11 cellular contexts compared by ENCODE assay signal in genomic region chr3:182364723-182365650, GRCh38.
A peak's percentile ranks its signal among the peaks of the same experiment; 100 is the strongest.
DNase-seq lines count a peak whose midpoint lies in the region; ATAC-seq and TF ChIP-seq lines count a peak whose summit lies in the region.
"Had no signal": no experiment of that assay in that cellular context is flagged by ENCODE, and none has a peak within 500 bp of the region (broad histone marks: within the 10 kb centered on the region; RNA-seq: fewer than 3 reads in every experiment).

No MANE protein-coding gene starts in this region.

- no peak for TF ChIP-seq EP300 in sigmoid colon (IDR thresholded peaks at IDR 0.05)

- H3K27ac ChIP-seq in PC-3 (ENCODE audit: low read length) = no peak overlapping the region
- H3K27ac ChIP-seq in esophagus squamous epithelium = peak overlapping the region; percentile 49 to 70 (median 57)
- H3K27ac ChIP-seq in sigmoid colon = peak overlapping the region in 2 of 4 donors; percentile 7 to 45
- no peak overlapping the region for H3K27ac ChIP-seq in left ventricle myocardium inferior (replicated peaks)

- ATAC-seq in PC-3 (peak; percentile 89), HG03025 (IDR thresholded peaks at IDR 0.05; ENCODE audit: low FRiP score, unreplicated experiment) (no peak)

- no peak overlapping the region for H3K4me3 Mint-ChIP-seq in activated naive CD4-positive, alpha-beta T cell treated with anti-CD3 and anti-CD28 coated beads for 36 hours

- no peaks in the 10 kb centered on the region for H3K9me3 Mint-ChIP-seq in activated naive CD4-positive, alpha-beta T cell treated with anti-CD3 and anti-CD28 coated beads for 36 hours

- WGBS in esophagus squamous epithelium, 2 donors = 27 to 36% methylated on average over 18 to 19 of the region's 20 CpGs
- WGBS in sigmoid colon, 2 donors = 76 to 83% methylated on average over 20 of the region's 20 CpGs

- H3K27me3 ChIP-seq in MG63 (no peaks in the 10 kb centered on the region), PC-3 (ENCODE audit: low read length) (no peaks in the 10 kb centered on the region), esophagus squamous epithelium (no peaks in the 10 kb centered on the region), sigmoid colon (no peaks in the 10 kb centered on the region), left ventricle myocardium inferior (ENCODE audit: low read depth) (no peaks in the 10 kb centered on the region)

- no peaks in the 10 kb centered on the region for H3F3A ChIP-seq in PC-3 (ENCODE audit: low read length, unreplicated experiment)

- H3K4me1 ChIP-seq in PC-3 (ENCODE audit: insufficient read depth, low read length) (peaks cover 16% of the 10 kb centered on the region), esophagus squamous epithelium (peaks cover 0 to 23% (median 4%) of the 10 kb centered on the region in 3 donors), sigmoid colon (no peaks in the 10 kb centered on the region), left ventricle myocardium inferior (no peaks in the 10 kb centered on the region)

- no TSS peak for BruUV-seq in PC-3 (replicated peaks; lab: Mats Ljungman, UMichigan)

- H3K36me3 ChIP-seq in MG63 = no peaks in the 10 kb centered on the region
- H3K36me3 ChIP-seq in PC-3 (ENCODE audit: low read depth, low read length) = no peaks in the 10 kb centered on the region
- H3K36me3 ChIP-seq in esophagus squamous epithelium = no peaks in the 10 kb centered on the region
- no peaks in the 10 kb centered on the region for H3K36me3 ChIP-seq in sigmoid colon
- no peaks in the 10 kb centered on the region for H3K36me3 ChIP-seq in left ventricle myocardium inferior

- H3K4me2 ChIP-seq in PC-3 (ENCODE audit: low read length) = peak overlapping the region; percentile 71

- intact Hi-C loops in PC-3 (cut with micrococcal nuclease) (loop anchor here (5.0 kb wide), 2 partner anchors 122 to 153 kb away; no protein-coding TSS in a partner anchor), esophagus squamous epithelium (cut with DNase I) (no loop called here), sigmoid colon (cut with DNase I) (no loop called here), left ventricle myocardium inferior (cut with micrococcal nuclease) (no loop called here)
- intact Hi-C loops in activated naive CD4-positive, alpha-beta T cell treated with anti-CD3 and anti-CD28 coated beads for 36 hours (cut with micrococcal nuclease) = no loop called here

- no peak for TF ChIP-seq POLR2A in esophagus squamous epithelium (IDR thresholded peaks at IDR 0.05)
- no peak for TF ChIP-seq POLR2A in sigmoid colon (IDR thresholded peaks at IDR 0.05)

- DNase-seq in MG63 (peak; percentile 56), PC-3 (peak; percentile 66), esophagus squamous epithelium (lab: John Stamatoyannopoulos, UW) (no peak), sigmoid colon (peak; percentile 69), left ventricle myocardium inferior (no peak)
- DNase-seq in activated naive CD4-positive, alpha-beta T cell treated with anti-CD3 and anti-CD28 coated beads for 36 hours = no peak
- DNase-seq in effector CD4-positive, alpha-beta T cell = no peak
- DNase-seq: activated CD8-positive, alpha-beta memory T cell treated with anti-CD3 and anti-CD28 coated beads, Interleukin-2, amount 50 U/mL, for 4 hours; NCI-H2171 had no signal

- H3K4me3 ChIP-seq in MG63 = no peak overlapping the region
- H3K4me3 ChIP-seq in PC-3 (ENCODE audit: low read length) = peak overlapping the region; percentile 38; the same call in 1 of the 2 replicates
- H3K4me3 ChIP-seq in esophagus squamous epithelium = peak overlapping the region; percentile 11 to 47 (median 28)
- H3K4me3 ChIP-seq in sigmoid colon = no peak overlapping the region
- H3K4me3 ChIP-seq in left ventricle myocardium inferior = no peak overlapping the region

- CTCF ChIA-PET in PC-3 (lab: Charles Lee) = interaction anchor here (0.6 kb wide), 1 partner anchor 24 kb away, joined by 4 read pairs; no protein-coding TSS in a partner anchor
- CTCF ChIA-PET in activated naive CD4-positive, alpha-beta T cell treated with anti-CD3 and anti-CD28 coated beads for 36 hours (lab: Charles Lee) = no interaction called here

- no peak overlapping the region for H3K27ac Mint-ChIP-seq in activated naive CD4-positive, alpha-beta T cell treated with anti-CD3 and anti-CD28 coated beads for 36 hours
- H3K27ac Mint-ChIP-seq: progenitor cell of endocrine pancreas had no signal

- H3K9ac ChIP-seq in PC-3 (ENCODE audit: low read length) = no peak overlapping the region

- H2AFZ ChIP-seq in PC-3 (ENCODE audit: low read length) = peak overlapping the region; percentile 62

- no peaks in the 10 kb centered on the region; the same call in 1 of the 2 replicates for H3K9me2 ChIP-seq in PC-3 (replicated peaks; ENCODE audit: low read length)

- POLR2A ChIA-PET in PC-3 (lab: Charles Lee; ENCODE audit: unreplicated experiment) = no interaction called here

- no peaks in the 10 kb centered on the region for H3K4me1 Mint-ChIP-seq in activated naive CD4-positive, alpha-beta T cell treated with anti-CD3 and anti-CD28 coated beads for 36 hours (ENCODE audit: low read depth)

- no peaks in the 10 kb centered on the region for H3K27me3 Mint-ChIP-seq in activated naive CD4-positive, alpha-beta T cell treated with anti-CD3 and anti-CD28 coated beads for 36 hours (ENCODE audit: low read depth)
- H3K27me3 Mint-ChIP-seq: progenitor cell of endocrine pancreas had no signal

- H3K36me3 Mint-ChIP-seq in activated naive CD4-positive, alpha-beta T cell treated with anti-CD3 and anti-CD28 coated beads for 36 hours (ENCODE audit: low read depth) = no peaks in the 10 kb centered on the region

- H4K20me1 ChIP-seq in PC-3 (ENCODE audit: low read length) = no peaks in the 10 kb centered on the region

- H3K79me2 ChIP-seq in PC-3 (ENCODE audit: low read length) = no peaks in the 10 kb centered on the region

- TF ChIP-seq CTCF in PC-3 (conservative IDR thresholded peaks at IDR 0.05; ENCODE audit: low read depth, low read length) (0 out of 2 replicates have a peak, but pooled peaks have one; percentile 1), esophagus squamous epithelium (IDR thresholded peaks at IDR 0.05) (peak in 1 of 6 experiments; percentile 0), sigmoid colon (IDR thresholded peaks at IDR 0.05) (no peak), left ventricle myocardium inferior (IDR thresholded peaks at IDR 0.05; ENCODE audit: borderline replicate concordance) (no peak)

- H3K9me3 ChIP-seq in MG63 (peaks cover 2% of the 10 kb centered on the region; the same call in 1 of the 2 replicates), PC-3 (ENCODE audit: low read length) (no peaks in the 10 kb centered on the region), esophagus squamous epithelium (no peaks in the 10 kb centered on the region), sigmoid colon (no peaks in the 10 kb centered on the region), left ventricle myocardium inferior (replicated peaks) (no peaks in the 10 kb centered on the region)

Comparison
In these comparisons a context has a peak if more than half of its experiments do, and no peak if none do; other contexts are left out.
1. DNase-seq: peak in MG63 (single experiment), PC-3 (single experiment) and sigmoid colon (single experiment); none in esophagus squamous epithelium (single experiment), activated naive CD4-positive, alpha-beta T cell treated with anti-CD3 and anti-CD28 coated beads for 36 hours (single experiment), left ventricle myocardium inferior (single experiment) and effector CD4-positive, alpha-beta T cell (single experiment).
2. H3K4me3 ChIP-seq: peak in PC-3 (single experiment) and esophagus squamous epithelium (4 of 4); none in MG63 (single experiment), sigmoid colon (0 of 4) and left ventricle myocardium inferior (single experiment).
3. H3K27ac ChIP-seq: peak in esophagus squamous epithelium (4 of 4); none in PC-3 (single experiment) and left ventricle myocardium inferior (single experiment).